Comparison of ENCODE assay signal across 22 cellular contexts in the genomic region with DNA sequence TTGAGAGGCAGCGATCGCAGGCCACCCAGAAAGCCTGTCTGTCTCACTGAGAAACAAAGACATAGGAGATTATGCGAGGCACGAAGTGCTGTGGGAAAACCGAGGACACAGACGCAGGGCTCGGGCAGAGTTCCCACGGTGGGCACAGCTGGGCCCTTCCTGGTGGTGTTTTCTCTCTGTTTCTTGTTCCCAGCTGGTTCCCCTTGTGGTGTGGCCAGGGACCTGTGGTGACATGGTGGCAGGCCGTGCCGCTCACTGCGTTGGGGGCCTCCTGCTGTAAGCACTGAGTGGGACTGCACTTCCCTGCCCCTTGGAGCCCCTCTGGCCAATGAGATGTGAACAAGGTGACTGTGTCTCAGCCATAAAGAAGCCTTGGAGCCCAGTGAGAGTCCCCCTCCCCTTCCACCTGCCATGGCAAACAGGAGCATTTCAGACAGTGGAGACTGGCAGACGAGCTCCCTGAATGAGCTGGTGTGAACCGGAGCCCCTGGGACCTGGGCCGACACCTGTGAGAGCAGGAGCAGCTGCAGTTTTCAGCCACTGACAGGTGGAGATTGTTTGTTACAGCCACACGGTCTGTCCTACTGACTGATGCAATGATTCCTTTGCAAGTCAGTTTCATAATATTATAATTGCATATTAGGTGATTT. TPM values are rescaled to one million over a fixed set of nuclear protein-coding genes. Genes with fewer than 3 reads are reported as not detected.
DNase-seq lines count a peak whose midpoint lies in the region; ATAC-seq and TF ChIP-seq lines count a peak whose summit lies in the region.
"Had no signal": no experiment of that assay in that cellular context is flagged by ENCODE, and none has a peak within 500 bp of the region (broad histone marks: within the 10 kb centered on the region; RNA-seq: fewer than 3 reads in every experiment).

No MANE protein-coding gene starts in this region.

- H3K36me3 ChIP-seq in right atrium auricular region (no peaks in the 10 kb centered on the region), MG63 (no peaks in the 10 kb centered on the region), neuronal stem cell (replicated peaks in 1 of 2; ENCODE audit: control insufficient read depth in 2 of 2, insufficient read depth in 2 of 2, low read length in 2 of 2) (no peaks in the 10 kb centered on the region), trophoblast cell (ENCODE audit: control insufficient read depth in 1 of 2, insufficient read depth in 2 of 2, low read length in 2 of 2) (no peaks in the 10 kb centered on the region)
- H3K36me3 ChIP-seq: BLaER1 treated with 17β-estradiol and CSF1 and Interleukin-3, amounts not matched to agents 10 nM and 100 nM; SJCRH30 had no signal

- H3K4me1 ChIP-seq in right atrium auricular region (no peaks in the 10 kb centered on the region), neuronal stem cell (ENCODE audit: control insufficient read depth in 2 of 2, insufficient read depth in 1 of 2, low read depth in 1 of 2, low read length in 2 of 2) (no peaks in the 10 kb centered on the region), trophoblast cell (ENCODE audit: control insufficient read depth in 1 of 2, insufficient read depth in 2 of 2, low read length in 2 of 2) (no peaks in the 10 kb centered on the region)
- H3K4me1 ChIP-seq: SJCRH30 had no signal

- H2BK15ac ChIP-seq in neuronal stem cell (ENCODE audit: low read length), result no peak overlapping the region

- no peak overlapping the region for H4K91ac ChIP-seq in neuronal stem cell (ENCODE audit: low read depth, low read length, poor library complexity)
- H4K91ac ChIP-seq in trophoblast cell (ENCODE audit: low read depth, low read length), result no peak overlapping the region

- H2BK120ac ChIP-seq in neuronal stem cell (ENCODE audit: low read depth, low read length), result no peak overlapping the region
- H2BK120ac ChIP-seq in trophoblast cell (ENCODE audit: insufficient read depth, low read length, poor library complexity), result no peak overlapping the region

- H3K18ac ChIP-seq in neuronal stem cell (ENCODE audit: low read length) (peak overlapping the region; percentile 11), trophoblast cell (ENCODE audit: low read length) (no peak overlapping the region)

- H3K9me3 ChIP-seq in right atrium auricular region (no peaks in the 10 kb centered on the region), MG63 (no peaks in the 10 kb centered on the region), neuronal stem cell (replicated peaks in 1 of 2; ENCODE audit: control insufficient read depth in 2 of 2, insufficient read depth in 1 of 2, low read depth in 1 of 2, low read length in 2 of 2) (peaks cover 0 to 7% of the 10 kb centered on the region in 2 donors), trophoblast cell (ENCODE audit: insufficient read depth, low read depth, low read length) (no peaks in the 10 kb centered on the region)
- H3K9me3 ChIP-seq: BLaER1 treated with 17β-estradiol and CSF1 and Interleukin-3, amounts not matched to agents 10 nM and 100 nM; SJCRH30 had no signal

- TF ChIP-seq CTCF in right atrium auricular region (IDR thresholded peaks at IDR 0.05), result no peak

- peak; percentile 4 for DNase-seq in left cardiac atrium
- no peak for DNase-seq in right atrium auricular region (ENCODE audit: low spot score)
- DNase-seq in MG63, result peak; percentile 0
- no peak for DNase-seq in neuronal stem cell (ENCODE audit: low spot score)
- no peak for DNase-seq in NCI-H524 treated with DMSO at 0.1 percent for 48 hours (lab: John Stamatoyannopoulos, UW)
- no peak for DNase-seq in trophoblast cell
- DNase-seq: CD4-positive, alpha-beta T cell; GM23248; H9; NCI-H1092; NCI-H1417 treated with DMSO at 0.1 percent for 48 hours; NCI-H1694 treated with DMSO at 0.1 percent for 48 hours; NCI-H2081; NCI-H524; NCI-H774; SJCRH30 had no signal

- no peak overlapping the region for H3K4ac ChIP-seq in neuronal stem cell (ENCODE audit: low read length)
- no peak overlapping the region for H3K4ac ChIP-seq in trophoblast cell (ENCODE audit: low read depth, low read length)

- H3K23ac ChIP-seq in neuronal stem cell (ENCODE audit: low read depth, low read length, poor library complexity) (no peak overlapping the region), trophoblast cell (ENCODE audit: low read length) (no peak overlapping the region)

- no peak overlapping the region for H4K12ac ChIP-seq in trophoblast cell (ENCODE audit: low read depth, low read length)

- H3K79me1 ChIP-seq in neuronal stem cell (ENCODE audit: low read depth, low read length), result no peaks in the 10 kb centered on the region
- H3K79me1 ChIP-seq in trophoblast cell (ENCODE audit: low read length), result no peaks in the 10 kb centered on the region

- H3K14ac ChIP-seq in neuronal stem cell (ENCODE audit: low read length) (no peak overlapping the region), trophoblast cell (ENCODE audit: low read length) (no peak overlapping the region)

- H3K4me3 ChIP-seq in right atrium auricular region, result no peak overlapping the region
- no peak overlapping the region for H3K4me3 ChIP-seq in MG63
- H3K4me3 ChIP-seq in neuronal stem cell (ENCODE audit: low read length in 2 of 2), result no peak overlapping the region
- H3K4me3 ChIP-seq in trophoblast cell (ENCODE audit: low read depth, low read length), result no peak overlapping the region
- H3K4me3 ChIP-seq: BLaER1 treated with 17β-estradiol and CSF1 and Interleukin-3, amounts not matched to agents 10 nM and 100 nM; GM23248; SJCRH30 had no signal

- H4K8ac ChIP-seq in neuronal stem cell (ENCODE audit: low read depth, low read length) (no peak overlapping the region), trophoblast cell (ENCODE audit: low read depth, low read length) (no peak overlapping the region)

- no peak overlapping the region for H3K27ac ChIP-seq in right atrium auricular region
- no peak overlapping the region for H3K27ac ChIP-seq in neuronal stem cell (replicated peaks; ENCODE audit: low read length)
- H3K27ac ChIP-seq in trophoblast cell (ENCODE audit: low read depth, low read length), result no peak overlapping the region
- H3K27ac ChIP-seq: BLaER1 treated with 17β-estradiol and CSF1 and Interleukin-3, amounts not matched to agents 10 nM and 100 nM; GM23248; SJCRH30 had no signal

- intact Hi-C loops in left cardiac atrium (cut with DNase I), result no loop called here

- H3K27me3 ChIP-seq in right atrium auricular region, result no peaks in the 10 kb centered on the region
- H3K27me3 ChIP-seq in MG63, result no peaks in the 10 kb centered on the region
- peaks cover 0 to 79% (median 0%) of the 10 kb centered on the region in 3 experiments for H3K27me3 ChIP-seq in neuronal stem cell (ENCODE audit: control insufficient read depth in 3 of 3, insufficient read depth in 3 of 3, low read depth in 1 of 3, low read length in 3 of 3)
- peaks cover 4% of the 10 kb centered on the region for H3K27me3 ChIP-seq in trophoblast cell (ENCODE audit: insufficient read depth, low read length)
- H3K27me3 ChIP-seq: SJCRH30 had no signal

- no CpG with 5 or more reads among the region's 15 CpGs for WGBS in neuronal stem cell (ENCODE audit: extremely low coverage in 2 of 2, insufficient read length in 2 of 2, insufficient replicate concordance in 1 of 2), 2 donors
- no CpG with 5 or more reads among the region's 15 CpGs for WGBS in trophoblast cell (ENCODE audit: extremely low coverage, insufficient coverage, insufficient read length)

- H2BK5ac ChIP-seq in neuronal stem cell (ENCODE audit: low read length) (no peak overlapping the region), trophoblast cell (ENCODE audit: low read depth, low read length, poor library complexity) (no peak overlapping the region)

- ATAC-seq in left cardiac atrium, result no peak
- ATAC-seq in HG03354 (IDR thresholded peaks at IDR 0.05; ENCODE audit: poor library complexity, severe bottlenecking, unreplicated experiment), result no peak
- ATAC-seq: SK-N-SH treated with all-trans-retinoic acid at 6 μM for 48 hours had no signal

- H2AK5ac ChIP-seq in neuronal stem cell (ENCODE audit: low read depth, low read length) (peak overlapping the region; percentile 60), trophoblast cell (ENCODE audit: low read length) (no peak overlapping the region)

- H3K9ac ChIP-seq in neuronal stem cell (ENCODE audit: low read depth, low read length, poor library complexity), result no peak overlapping the region
- no peak overlapping the region for H3K9ac ChIP-seq in trophoblast cell (ENCODE audit: low read length)
- H3K9ac ChIP-seq: BLaER1 treated with 17β-estradiol and CSF1 and Interleukin-3, amounts not matched to agents 10 nM and 100 nM; GM23248 had no signal

- H2AFZ ChIP-seq in neuronal stem cell (ENCODE audit: low read length), result peak overlapping the region; percentile 38
- H2AFZ ChIP-seq in trophoblast cell (ENCODE audit: insufficient read depth, low read length, poor library complexity), result no peak overlapping the region
- H2AFZ ChIP-seq: GM23248 had no signal

- no peak overlapping the region for H3K4me2 ChIP-seq in neuronal stem cell (ENCODE audit: insufficient read depth, low read length, poor library complexity, severe bottlenecking)
- H3K4me2 ChIP-seq in trophoblast cell (ENCODE audit: low read length), result no peak overlapping the region

- no peak overlapping the region for H2BK12ac ChIP-seq in neuronal stem cell (ENCODE audit: low read length)
- no peak overlapping the region for H2BK12ac ChIP-seq in trophoblast cell (ENCODE audit: low read length)

- no peaks in the 10 kb centered on the region for H3K79me2 ChIP-seq in trophoblast cell (ENCODE audit: control insufficient read depth, insufficient read depth, low read length, poor library complexity)

RNA-seq across cellular contexts. Expression of a gene that starts 13.2 kb away (rescaled TPM):
- total RNA-seq in left cardiac atrium (under 1 TPM; 0.18 to 0.50 TPM), right atrium auricular region (not detected)
- total RNA-seq in MG63 (2014; rRNA removed; shearing (Covaris generic); ENCODE audit: low replicate concordance), result 0.66 and 5.1 TPM in 2 replicates
- polyA plus RNA-seq in neuronal stem cell (2013, experiment 1 of 2), result not detected
- 0.01 TPM for polyA plus RNA-seq in neuronal stem cell (2013, experiment 2 of 2)
- 25.8 and 26.3 TPM in 2 replicates for polyA plus RNA-seq in trophoblast cell (2013)
- total RNA-seq: A172; CD4-positive, alpha-beta T cell; G401; GM23248; SJCRH30 had no signal
- polyA plus RNA-seq: GM23248, IgD-negative memory B cell had no signal

Comparison
In these comparisons a context has a peak if more than half of its experiments do, and no peak if none do; other contexts are left out.
1. DNase-seq: peak in left cardiac atrium (single experiment) and MG63 (single experiment); none in right atrium auricular region (single experiment), neuronal stem cell (single experiment), NCI-H524 treated with DMSO at 0.1 percent for 48 hours (single experiment) and trophoblast cell (0 of 2).